Comparison of ENCODE assay signal across 1 cellular context in the genomic region with DNA sequence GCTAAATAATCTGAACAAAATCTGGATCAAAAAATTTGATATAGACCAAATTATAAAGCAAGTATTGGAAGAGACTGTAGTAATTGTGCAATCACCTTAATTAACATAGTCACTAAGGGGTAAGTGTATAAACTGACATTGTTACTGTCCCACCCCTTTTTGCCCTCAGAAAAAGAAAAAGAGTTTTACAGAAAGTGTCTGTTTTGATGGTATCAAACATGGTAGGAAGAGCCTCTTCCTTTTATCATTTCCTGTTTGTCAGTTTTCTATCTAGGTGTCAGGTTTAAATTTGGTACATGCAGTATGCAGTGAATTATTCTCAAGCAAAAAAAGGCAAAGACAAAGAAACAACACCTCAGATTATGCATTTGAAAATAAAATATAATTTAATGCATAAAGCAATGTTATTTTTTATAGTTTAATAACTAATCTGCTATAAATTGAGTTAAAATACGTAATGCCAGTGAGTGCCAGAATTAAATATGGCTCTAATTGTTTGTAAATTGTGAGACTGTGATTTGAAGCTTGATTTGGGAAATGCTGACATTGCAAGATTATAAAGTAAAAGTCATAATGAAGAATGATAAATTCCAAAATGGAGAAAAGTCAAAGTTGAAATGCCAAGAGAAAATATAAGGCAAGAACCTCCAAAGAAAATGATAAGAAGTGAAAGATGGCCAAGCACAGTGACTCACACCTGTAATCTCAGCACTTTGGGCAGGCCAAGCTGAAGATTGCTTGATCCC.
TF ChIP-seq lines count a peak whose summit lies in the region.

No MANE protein-coding gene starts in this region.

TF ChIP-seq in HepG2, 621 proteins besides CTCF, POLR2A, EP300 and RAD21 (continued from another document):
- TF ChIP-seq, protein P1, sequence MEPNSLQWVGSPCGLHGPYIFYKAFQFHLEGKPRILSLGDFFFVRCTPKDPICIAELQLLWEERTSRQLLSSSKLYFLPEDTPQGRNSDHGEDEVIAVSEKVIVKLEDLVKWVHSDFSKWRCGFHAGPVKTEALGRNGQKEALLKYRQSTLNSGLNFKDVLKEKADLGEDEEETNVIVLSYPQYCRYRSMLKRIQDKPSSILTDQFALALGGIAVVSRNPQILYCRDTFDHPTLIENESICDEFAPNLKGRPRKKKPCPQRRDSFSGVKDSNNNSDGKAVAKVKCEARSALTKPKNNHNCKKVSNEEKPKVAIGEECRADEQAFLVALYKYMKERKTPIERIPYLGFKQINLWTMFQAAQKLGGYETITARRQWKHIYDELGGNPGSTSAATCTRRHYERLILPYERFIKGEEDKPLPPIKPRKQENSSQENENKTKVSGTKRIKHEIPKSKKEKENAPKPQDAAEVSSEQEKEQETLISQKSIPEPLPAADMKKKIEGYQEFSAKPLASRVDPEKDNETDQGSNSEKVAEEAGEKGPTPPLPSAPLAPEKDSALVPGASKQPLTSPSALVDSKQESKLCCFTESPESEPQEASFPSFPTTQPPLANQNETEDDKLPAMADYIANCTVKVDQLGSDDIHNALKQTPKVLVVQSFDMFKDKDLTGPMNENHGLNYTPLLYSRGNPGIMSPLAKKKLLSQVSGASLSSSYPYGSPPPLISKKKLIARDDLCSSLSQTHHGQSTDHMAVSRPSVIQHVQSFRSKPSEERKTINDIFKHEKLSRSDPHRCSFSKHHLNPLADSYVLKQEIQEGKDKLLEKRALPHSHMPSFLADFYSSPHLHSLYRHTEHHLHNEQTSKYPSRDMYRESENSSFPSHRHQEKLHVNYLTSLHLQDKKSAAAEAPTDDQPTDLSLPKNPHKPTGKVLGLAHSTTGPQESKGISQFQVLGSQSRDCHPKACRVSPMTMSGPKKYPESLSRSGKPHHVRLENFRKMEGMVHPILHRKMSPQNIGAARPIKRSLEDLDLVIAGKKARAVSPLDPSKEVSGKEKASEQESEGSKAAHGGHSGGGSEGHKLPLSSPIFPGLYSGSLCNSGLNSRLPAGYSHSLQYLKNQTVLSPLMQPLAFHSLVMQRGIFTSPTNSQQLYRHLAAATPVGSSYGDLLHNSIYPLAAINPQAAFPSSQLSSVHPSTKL (CRISPR knock-in tag; IDR thresholded peaks at IDR 0.05) = no peak
- TF ChIP-seq ZC3H13 (CRISPR knock-in tag; IDR thresholded peaks at IDR 0.05) = no peak
- TF ChIP-seq, protein P2, sequence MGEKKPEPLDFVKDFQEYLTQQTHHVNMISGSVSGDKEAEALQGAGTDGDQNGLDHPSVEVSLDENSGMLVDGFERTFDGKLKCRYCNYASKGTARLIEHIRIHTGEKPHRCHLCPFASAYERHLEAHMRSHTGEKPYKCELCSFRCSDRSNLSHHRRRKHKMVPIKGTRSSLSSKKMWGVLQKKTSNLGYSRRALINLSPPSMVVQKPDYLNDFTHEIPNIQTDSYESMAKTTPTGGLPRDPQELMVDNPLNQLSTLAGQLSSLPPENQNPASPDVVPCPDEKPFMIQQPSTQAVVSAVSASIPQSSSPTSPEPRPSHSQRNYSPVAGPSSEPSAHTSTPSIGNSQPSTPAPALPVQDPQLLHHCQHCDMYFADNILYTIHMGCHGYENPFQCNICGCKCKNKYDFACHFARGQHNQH (CRISPR knock-in tag; IDR thresholded peaks at IDR 0.05) = no peak
- TF ChIP-seq, protein P3, sequence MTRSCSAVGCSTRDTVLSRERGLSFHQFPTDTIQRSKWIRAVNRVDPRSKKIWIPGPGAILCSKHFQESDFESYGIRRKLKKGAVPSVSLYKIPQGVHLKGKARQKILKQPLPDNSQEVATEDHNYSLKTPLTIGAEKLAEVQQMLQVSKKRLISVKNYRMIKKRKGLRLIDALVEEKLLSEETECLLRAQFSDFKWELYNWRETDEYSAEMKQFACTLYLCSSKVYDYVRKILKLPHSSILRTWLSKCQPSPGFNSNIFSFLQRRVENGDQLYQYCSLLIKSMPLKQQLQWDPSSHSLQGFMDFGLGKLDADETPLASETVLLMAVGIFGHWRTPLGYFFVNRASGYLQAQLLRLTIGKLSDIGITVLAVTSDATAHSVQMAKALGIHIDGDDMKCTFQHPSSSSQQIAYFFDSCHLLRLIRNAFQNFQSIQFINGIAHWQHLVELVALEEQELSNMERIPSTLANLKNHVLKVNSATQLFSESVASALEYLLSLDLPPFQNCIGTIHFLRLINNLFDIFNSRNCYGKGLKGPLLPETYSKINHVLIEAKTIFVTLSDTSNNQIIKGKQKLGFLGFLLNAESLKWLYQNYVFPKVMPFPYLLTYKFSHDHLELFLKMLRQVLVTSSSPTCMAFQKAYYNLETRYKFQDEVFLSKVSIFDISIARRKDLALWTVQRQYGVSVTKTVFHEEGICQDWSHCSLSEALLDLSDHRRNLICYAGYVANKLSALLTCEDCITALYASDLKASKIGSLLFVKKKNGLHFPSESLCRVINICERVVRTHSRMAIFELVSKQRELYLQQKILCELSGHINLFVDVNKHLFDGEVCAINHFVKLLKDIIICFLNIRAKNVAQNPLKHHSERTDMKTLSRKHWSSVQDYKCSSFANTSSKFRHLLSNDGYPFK (CRISPR knock-in tag; IDR thresholded peaks at IDR 0.05; ENCODE audit: borderline replicate concordance) = no peak
- TF ChIP-seq, protein P4, sequence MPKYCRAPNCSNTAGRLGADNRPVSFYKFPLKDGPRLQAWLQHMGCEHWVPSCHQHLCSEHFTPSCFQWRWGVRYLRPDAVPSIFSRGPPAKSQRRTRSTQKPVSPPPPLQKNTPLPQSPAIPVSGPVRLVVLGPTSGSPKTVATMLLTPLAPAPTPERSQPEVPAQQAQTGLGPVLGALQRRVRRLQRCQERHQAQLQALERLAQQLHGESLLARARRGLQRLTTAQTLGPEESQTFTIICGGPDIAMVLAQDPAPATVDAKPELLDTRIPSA (CRISPR knock-in tag; IDR thresholded peaks at IDR 0.05; ENCODE audit: borderline replicate concordance) = no peak
- no peak for TF ChIP-seq SOX6 (IDR thresholded peaks at IDR 0.05)
- no peak for TF ChIP-seq SOX6 (CRISPR knock-in tag; IDR thresholded peaks at IDR 0.05)
